Comparison of ENCODE assay signal across 11 cellular contexts in the genomic region with DNA sequence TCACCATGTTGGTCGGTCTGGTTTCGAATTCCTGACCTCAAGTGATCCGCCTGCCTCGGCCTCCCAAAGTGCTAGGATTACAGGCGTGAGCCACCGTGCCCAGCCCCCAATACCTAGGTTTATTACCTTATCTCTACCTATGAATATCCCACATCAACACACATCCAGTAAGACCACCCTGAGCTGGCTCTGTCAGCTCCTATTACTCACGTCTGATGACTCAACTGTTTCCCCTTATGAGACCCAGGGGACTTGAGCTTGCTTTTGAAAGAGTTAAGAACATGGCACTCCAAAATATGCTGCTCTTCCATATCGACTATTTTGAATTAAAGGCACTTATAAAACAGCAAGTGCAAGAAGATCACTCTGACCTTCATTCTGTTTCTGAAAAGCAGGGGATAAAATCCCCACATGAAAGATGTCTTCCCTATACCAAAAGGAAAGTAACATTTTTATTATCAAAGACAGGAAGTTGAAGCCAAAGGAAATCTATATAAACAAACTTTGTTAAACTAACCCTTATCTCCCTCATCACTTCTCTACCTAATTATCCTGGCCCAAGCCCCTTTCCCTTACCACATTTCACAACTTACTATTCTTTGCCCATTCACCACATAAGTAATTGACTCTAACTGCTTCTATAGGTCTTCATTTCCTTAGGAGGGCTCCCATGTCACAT. TPM values are rescaled to one million over a fixed set of nuclear protein-coding genes. Genes with fewer than 3 reads are reported as not detected.
DNase-seq lines count a peak whose midpoint lies in the region; ATAC-seq lines count a peak whose summit lies in the region.
"Had no signal": no experiment of that assay in that cellular context is flagged by ENCODE, and none has a peak within 500 bp of the region (broad histone marks: within the 10 kb centered on the region; RNA-seq: fewer than 3 reads in every experiment).

No MANE protein-coding gene starts in this region.

- CTCF ChIA-PET in activated CD4-positive, alpha-beta memory T cell treated with anti-CD3 and anti-CD28 coated beads for 36 hours (lab: Charles Lee) = no interaction called here

- no peaks in the 10 kb centered on the region for H3K27me3 Mint-ChIP-seq in activated CD4-positive, alpha-beta memory T cell treated with anti-CD3 and anti-CD28 coated beads for 36 hours
- no peaks in the 10 kb centered on the region for H3K27me3 Mint-ChIP-seq in memory B cell

- intact Hi-C loops in activated CD4-positive, alpha-beta memory T cell treated with anti-CD3 and anti-CD28 coated beads for 36 hours (cut with micrococcal nuclease) = no loop called here

- H3K27ac ChIP-seq in caudate nucleus (ENCODE audit: low read depth, low read length) = no peak overlapping the region
- H3K27ac ChIP-seq: HL-60 had no signal

- POLR2A ChIA-PET in activated CD4-positive, alpha-beta memory T cell treated with anti-CD3 and anti-CD28 coated beads for 36 hours (lab: Charles Lee) = no interaction called here

- peaks cover 3% of the 10 kb centered on the region for H3K9me3 Mint-ChIP-seq in activated CD4-positive, alpha-beta memory T cell treated with anti-CD3 and anti-CD28 coated beads for 36 hours
- no peaks in the 10 kb centered on the region for H3K9me3 Mint-ChIP-seq in memory B cell

- peaks cover 24% of the 10 kb centered on the region for H3K4me1 Mint-ChIP-seq in activated CD4-positive, alpha-beta memory T cell treated with anti-CD3 and anti-CD28 coated beads for 36 hours (ENCODE audit: low read depth)
- peaks cover 43% of the 10 kb centered on the region for H3K4me1 Mint-ChIP-seq in memory B cell

- H3K4me3 Mint-ChIP-seq in activated CD4-positive, alpha-beta memory T cell treated with anti-CD3 and anti-CD28 coated beads for 36 hours = no peak overlapping the region
- peak overlapping the region; percentile 38 for H3K4me3 Mint-ChIP-seq in memory B cell

- ATAC-seq in memory B cell (ENCODE audit: low read depth) (no peak), GM19397 (IDR thresholded peaks at IDR 0.05; ENCODE audit: unreplicated experiment) (no peak), HG02970 (IDR thresholded peaks at IDR 0.05; ENCODE audit: low FRiP score, unreplicated experiment) (no peak)

- peak overlapping the region; percentile 56 for H3K27ac Mint-ChIP-seq in activated CD4-positive, alpha-beta memory T cell treated with anti-CD3 and anti-CD28 coated beads for 36 hours
- peak overlapping the region; percentile 93 for H3K27ac Mint-ChIP-seq in memory B cell

- H3K36me3 Mint-ChIP-seq in activated CD4-positive, alpha-beta memory T cell treated with anti-CD3 and anti-CD28 coated beads for 36 hours = no peaks in the 10 kb centered on the region
- no peaks in the 10 kb centered on the region for H3K36me3 Mint-ChIP-seq in memory B cell

- peak; percentile 53 for DNase-seq in EH (ENCODE audit: low read depth)
- peak; percentile 82 for DNase-seq in HT1080 (ENCODE audit: low read depth)
- DNase-seq in activated CD4-positive, alpha-beta memory T cell treated with anti-CD3 and anti-CD28 coated beads for 36 hours = no peak
- no peak for DNase-seq in memory B cell (ENCODE audit: low spot score in 2 of 2)
- DNase-seq in RKO (ENCODE audit: low spot score) = no peak
- no peak for DNase-seq in caudate nucleus (lab: John Stamatoyannopoulos, UW)
- DNase-seq: NCI-H446 treated with DMSO at 0.1 percent for 48 hours, trophoblast cell had no signal

RNA-seq across cellular contexts. Expression of gene OSBPL9, which starts 41.3 kb away (rescaled TPM):
- total RNA-seq in HT1080 (2014; rRNA removed; shearing (Covaris generic)) = 28.5 and 34.3 TPM in 2 replicates
- 23.8 and 27.1 TPM in 2 replicates for polyA plus RNA-seq in HT1080 (2015; cell fraction: cytosol; rRNA removed)
- 73.1 and 78.7 TPM in 2 replicates for polyA plus RNA-seq in HT1080 (2015; cell fraction: nucleus; rRNA removed)
- total RNA-seq in activated CD4-positive, alpha-beta memory T cell treated with anti-CD3 and anti-CD28 coated beads for 36 hours = 10 to 100 TPM; 46.1 to 48.6 TPM

RNA-seq across cellular contexts. Expression of gene EPS15, which starts 56.5 kb away (rescaled TPM):
- total RNA-seq in HT1080 (2014; rRNA removed; shearing (Covaris generic)) = 20.3 and 20.8 TPM in 2 replicates
- polyA plus RNA-seq in HT1080 (2015; cell fraction: cytosol; rRNA removed) = 35.3 and 48.1 TPM in 2 replicates
- polyA plus RNA-seq in HT1080 (2015; cell fraction: nucleus; rRNA removed) = 47.4 and 55.8 TPM in 2 replicates
- total RNA-seq in activated CD4-positive, alpha-beta memory T cell treated with anti-CD3 and anti-CD28 coated beads for 36 hours = 10 to 100 TPM; 69.5 to 69.6 TPM

Comparison
In these comparisons a context has a peak if more than half of its experiments do, and no peak if none do; other contexts are left out.
1. DNase-seq: peak in EH (single experiment) and HT1080 (single experiment); none in activated CD4-positive, alpha-beta memory T cell treated with anti-CD3 and anti-CD28 coated beads for 36 hours (single experiment), memory B cell (0 of 2), RKO (single experiment) and caudate nucleus (0 of 61).